ENCODE assay signal across 17 cellular contexts in the genomic region with DNA sequence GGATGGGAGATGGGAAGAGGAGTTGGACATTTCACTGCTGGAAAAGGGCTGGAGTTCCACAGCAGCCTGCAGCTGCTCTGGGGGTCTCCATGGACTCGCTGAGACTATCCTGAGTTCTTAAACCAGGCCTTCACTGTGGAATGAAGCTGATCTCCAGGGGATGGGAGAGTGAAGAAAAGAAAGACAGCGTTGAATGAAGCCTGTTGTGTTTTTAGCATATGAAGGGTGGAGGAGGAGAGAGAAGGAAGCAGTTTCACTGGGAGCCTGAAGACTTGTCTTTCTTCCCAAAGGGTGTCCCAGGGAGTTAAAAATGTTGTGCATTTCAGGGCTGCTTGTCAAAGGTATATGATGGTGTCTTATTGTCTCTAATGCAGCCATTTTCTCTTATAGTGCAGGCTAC. TPM values are rescaled to one million over a fixed set of nuclear protein-coding genes. Genes with fewer than 3 reads are reported as not detected.
"Had no signal": no experiment of that assay in that cellular context is flagged by ENCODE, and none has a peak within 500 bp of the region (broad histone marks: within the 10 kb centered on the region; RNA-seq: fewer than 3 reads in every experiment).

No MANE protein-coding gene starts in this region.

- ATAC-seq: activated naive CD4-positive, alpha-beta T cell treated with anti-CD3 and anti-CD28 coated beads, Interleukin-2, amount 50 U/mL, for 72 hours; activated T-helper 17 cell treated with anti-CD3 and anti-CD28 coated beads, Interleukin-2, amount 50 U/mL, for 72 hours; naive thymus-derived CD4-positive, alpha-beta T cell had no signal

- H3K36me3 ChIP-seq: ascending aorta, prostate gland, right atrium auricular region, thyroid gland had no signal

- H3K27ac Mint-ChIP-seq: activated naive CD4-positive, alpha-beta T cell treated with anti-CD3 and anti-CD28 coated beads, Interleukin-2, amount 50 U/mL, for 72 hours; activated T-cell treated with anti-CD3 and anti-CD28 coated beads, Interleukin-2, amount 50 U/mL, for 24 hours; activated T-helper 17 cell treated with anti-CD3 and anti-CD28 coated beads, Interleukin-2, amount 50 U/mL, for 72 hours; naive thymus-derived CD4-positive, alpha-beta T cell; stimulated activated naive CD8-positive, alpha-beta T cell treated with anti-CD3 and anti-CD28 coated beads, Interleukin-15, Interleukin-2, amounts not matched to agents 100 ng/mL and 50 ng/mL, for 24 hours had no signal

- H3K27me3 ChIP-seq: ascending aorta, right atrium auricular region, thyroid gland had no signal

- H3K4me3 ChIP-seq: ascending aorta, lung, prostate gland, right atrium auricular region, thyroid gland had no signal

- H3K9me3 ChIP-seq: ascending aorta, prostate gland, right atrium auricular region, thyroid gland had no signal

- H3K9me3 Mint-ChIP-seq: activated naive CD4-positive, alpha-beta T cell treated with anti-CD3 and anti-CD28 coated beads, Interleukin-2, amount 50 U/mL, for 72 hours; activated T-cell treated with anti-CD3 and anti-CD28 coated beads, Interleukin-2, amount 50 U/mL, for 24 hours; activated T-helper 17 cell treated with anti-CD3 and anti-CD28 coated beads, Interleukin-2, amount 50 U/mL, for 72 hours; naive thymus-derived CD4-positive, alpha-beta T cell; stimulated activated naive CD8-positive, alpha-beta T cell treated with anti-CD3 and anti-CD28 coated beads, Interleukin-15, Interleukin-2, amounts not matched to agents 100 ng/mL and 50 ng/mL, for 24 hours had no signal

- H3K36me3 Mint-ChIP-seq: activated naive CD4-positive, alpha-beta T cell treated with anti-CD3 and anti-CD28 coated beads, Interleukin-2, amount 50 U/mL, for 72 hours; naive thymus-derived CD4-positive, alpha-beta T cell had no signal

- H3K27ac ChIP-seq: ascending aorta, prostate gland, right atrium auricular region, thyroid gland had no signal

- H3K4me1 ChIP-seq: prostate gland, thyroid gland had no signal

- H3K4me3 Mint-ChIP-seq: activated T-cell treated with anti-CD3 and anti-CD28 coated beads, Interleukin-2, amount 50 U/mL, for 24 hours; activated T-helper 17 cell treated with anti-CD3 and anti-CD28 coated beads, Interleukin-2, amount 50 U/mL, for 72 hours; naive thymus-derived CD4-positive, alpha-beta T cell; stimulated activated naive CD8-positive, alpha-beta T cell treated with anti-CD3 and anti-CD28 coated beads, Interleukin-15, Interleukin-2, amounts not matched to agents 100 ng/mL and 50 ng/mL, for 24 hours had no signal

- H3K4me1 Mint-ChIP-seq: activated T-helper 17 cell treated with anti-CD3 and anti-CD28 coated beads, Interleukin-2, amount 50 U/mL, for 72 hours; naive thymus-derived CD4-positive, alpha-beta T cell had no signal

- DNase-seq: activated CD8-positive, alpha-beta memory T cell treated with anti-CD3 and anti-CD28 coated beads for 24 hours; activated CD8-positive, alpha-beta memory T cell treated with anti-CD3 and anti-CD28 coated beads, Interleukin-2, amount 50 U/mL, for 4 hours; activated T-cell treated with anti-CD3 and anti-CD28 coated beads, Interleukin-2, amount 50 U/mL, for 24 hours; cortex of kidney; kidney; naive thymus-derived CD4-positive, alpha-beta T cell; stimulated activated CD4-positive, alpha-beta T cell treated with anti-CD3 and anti-CD28 coated beads, Interleukin-12 subunit alpha, Interleukin-12 subunit beta, amount 100 ng/mL, for 4 hours; substantia nigra; T-helper 9 cell; thyroid gland had no signal

RNA-seq across cellular contexts. Expression of a gene that starts 9.2 kb away (rescaled TPM):
- polyA plus RNA-seq: naive thymus-derived CD4-positive, alpha-beta T cell had no signal
